ENCODE assay signal across 15 cellular contexts in the genomic region with DNA sequence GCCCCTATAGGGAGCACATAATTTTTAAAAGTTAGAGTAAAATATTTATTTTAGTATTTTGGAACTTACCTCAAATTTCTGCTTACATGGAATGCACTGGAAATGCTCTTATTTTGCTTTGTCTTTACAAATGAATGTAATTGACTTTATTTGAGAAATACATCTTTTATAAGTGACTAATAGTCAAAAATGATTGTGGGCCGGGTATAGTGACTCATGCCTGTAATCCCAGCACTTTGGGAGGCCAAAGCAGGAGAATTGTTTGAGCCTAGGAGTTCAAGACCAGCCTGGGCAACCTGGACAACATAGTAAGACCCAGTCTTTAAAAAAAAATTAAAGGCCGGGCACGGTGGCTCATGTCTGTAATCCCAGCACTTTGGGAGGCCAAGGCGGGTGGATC. TPM values are rescaled to one million over a fixed set of nuclear protein-coding genes. Genes with fewer than 3 reads are reported as not detected.
DNase-seq lines count a peak whose midpoint lies in the region; TF ChIP-seq lines count a peak whose summit lies in the region.
"Had no signal": no experiment of that assay in that cellular context is flagged by ENCODE, and none has a peak within 500 bp of the region (broad histone marks: within the 10 kb centered on the region; RNA-seq: fewer than 3 reads in every experiment).

No MANE protein-coding gene starts in this region.

- no peak overlapping the region for H3K27ac ChIP-seq in trophoblast cell (ENCODE audit: low read depth, low read length)
- H3K27ac ChIP-seq: SJCRH30 had no signal

- no peaks in the 10 kb centered on the region for H3K27me3 ChIP-seq in trophoblast cell (ENCODE audit: insufficient read depth, low read length)
- H3K27me3 ChIP-seq: SJCRH30 had no signal

- no peak overlapping the region for H4K91ac ChIP-seq in trophoblast cell (ENCODE audit: low read depth, low read length)

- H4K12ac ChIP-seq in trophoblast cell (ENCODE audit: low read depth, low read length) = no peak overlapping the region

- no peak overlapping the region for H2BK120ac ChIP-seq in trophoblast cell (ENCODE audit: insufficient read depth, low read length, poor library complexity)

- no peak overlapping the region for H3K14ac ChIP-seq in trophoblast cell (ENCODE audit: low read length)

- no peak overlapping the region for H2AFZ ChIP-seq in trophoblast cell (ENCODE audit: insufficient read depth, low read length, poor library complexity)

- H3K4me3 ChIP-seq in epithelial cell of esophagus (ENCODE audit: low read length) (no peak overlapping the region), trophoblast cell (ENCODE audit: low read depth, low read length) (no peak overlapping the region)
- H3K4me3 ChIP-seq: SJCRH30 had no signal

- H3K23ac ChIP-seq in trophoblast cell (ENCODE audit: low read length) = no peak overlapping the region

- no peak overlapping the region for H3K4me2 ChIP-seq in trophoblast cell (ENCODE audit: low read length)

- no peak overlapping the region for H2BK5ac ChIP-seq in trophoblast cell (ENCODE audit: low read depth, low read length, poor library complexity)

- H3K79me2 ChIP-seq in trophoblast cell (ENCODE audit: control insufficient read depth, insufficient read depth, low read length, poor library complexity) = peaks cover 3% of the 10 kb centered on the region

- H2AK5ac ChIP-seq in trophoblast cell (ENCODE audit: low read length) = no peak overlapping the region

- peak; percentile 46 for DNase-seq in ELR (ENCODE audit: low read depth)
- DNase-seq in LHCN-M2 (ENCODE audit: low read depth) = peak; percentile 29
- peak; percentile 30 for DNase-seq in epithelial cell of esophagus (ENCODE audit: low read depth)
- no peak for DNase-seq in trophoblast cell
- DNase-seq in HEK293T (ENCODE audit: extremely low spot score) = no peak
- DNase-seq in DMS53 (lab: John Stamatoyannopoulos, UW) = no peak
- DNase-seq in NCI-H2196 treated with DMSO at 0.1 percent for 48 hours (lab: John Stamatoyannopoulos, UW; ENCODE audit: unreplicated experiment) = no peak
- DNase-seq: COR-L47, GDM1, Kasumi-1, NCI-H1417 treated with DMSO at 0.1 percent for 48 hours, NCI-H1930, NCI-H2171 treated with DMSO at 0.1 percent for 48 hours, NCI-H774, SJCRH30 had no signal

- POLR2A ChIA-PET in HEK293T (lab: Yijun Ruan, JAX) = no interaction called here

- CTCF ChIA-PET in HEK293T (lab: Yijun Ruan, JAX) = no interaction called here

- no peak overlapping the region for H4K8ac ChIP-seq in trophoblast cell (ENCODE audit: low read depth, low read length)

- TF ChIP-seq CTCF in epithelial cell of esophagus (IDR thresholded peaks at IDR 0.05; ENCODE audit: insufficient read depth, low read depth, low read length, missing control alignments) = no peak

- peaks cover 14 to 16% of the 10 kb centered on the region in 2 experiments for H3K36me3 ChIP-seq in trophoblast cell (ENCODE audit: control insufficient read depth in 1 of 2, insufficient read depth in 2 of 2, low read length in 2 of 2)

- no peaks in the 10 kb centered on the region for H3K9me3 ChIP-seq in trophoblast cell (ENCODE audit: insufficient read depth, low read depth, low read length)
- H3K9me3 ChIP-seq: SJCRH30 had no signal

- H3K9ac ChIP-seq in trophoblast cell (ENCODE audit: low read length) = no peak overlapping the region

- no peak overlapping the region for H3K18ac ChIP-seq in trophoblast cell (ENCODE audit: low read length)

- no peaks in the 10 kb centered on the region for H3K4me1 ChIP-seq in trophoblast cell (ENCODE audit: control insufficient read depth in 1 of 2, insufficient read depth in 2 of 2, low read length in 2 of 2)
- H3K4me1 ChIP-seq: SJCRH30 had no signal

- H3K79me1 ChIP-seq in trophoblast cell (ENCODE audit: low read length) = no peaks in the 10 kb centered on the region

- WGBS in trophoblast cell (ENCODE audit: extremely low coverage, insufficient coverage, insufficient read length) = no CpG with 5 or more reads among the region's 4 CpGs

- H3K4ac ChIP-seq in trophoblast cell (ENCODE audit: low read depth, low read length) = peak overlapping the region; percentile 87

- no peak overlapping the region for H2BK12ac ChIP-seq in trophoblast cell (ENCODE audit: low read length)

TF ChIP-seq in HEK293T, 16 proteins besides CTCF, POLR2A, EP300 and RAD21:
- TF ChIP-seq L3MBTL2 (conservative IDR thresholded peaks at IDR 0.05) (no peak), SUZ12 (IDR thresholded peaks at IDR 0.05) (no peak), FOXK2 (IDR thresholded peaks at IDR 0.05) (no peak), HDGF (IDR thresholded peaks at IDR 0.05; ENCODE audit: borderline replicate concordance) (no peak), NFRKB (IDR thresholded peaks at IDR 0.05) (no peak), TARDBP (IDR thresholded peaks at IDR 0.05) (no peak), FOXM1 (IDR thresholded peaks at IDR 0.05; ENCODE audit: borderline replicate concordance) (no peak), FOXA1 (IDR thresholded peaks at IDR 0.05) (no peak), BHLHE40 (IDR thresholded peaks at IDR 0.05; ENCODE audit: borderline replicate concordance) (no peak), LEF1 (IDR thresholded peaks at IDR 0.05; ENCODE audit: borderline replicate concordance) (no peak), SP1 (IDR thresholded peaks at IDR 0.05) (no peak), ELF4 (IDR thresholded peaks at IDR 0.05) (no peak), ZNF384 (IDR thresholded peaks at IDR 0.05) (no peak), CTBP1 (IDR thresholded peaks at IDR 0.05; ENCODE audit: borderline replicate concordance) (no peak), ARNT (IDR thresholded peaks at IDR 0.05) (no peak)
- TF ChIP-seq, protein P1, sequence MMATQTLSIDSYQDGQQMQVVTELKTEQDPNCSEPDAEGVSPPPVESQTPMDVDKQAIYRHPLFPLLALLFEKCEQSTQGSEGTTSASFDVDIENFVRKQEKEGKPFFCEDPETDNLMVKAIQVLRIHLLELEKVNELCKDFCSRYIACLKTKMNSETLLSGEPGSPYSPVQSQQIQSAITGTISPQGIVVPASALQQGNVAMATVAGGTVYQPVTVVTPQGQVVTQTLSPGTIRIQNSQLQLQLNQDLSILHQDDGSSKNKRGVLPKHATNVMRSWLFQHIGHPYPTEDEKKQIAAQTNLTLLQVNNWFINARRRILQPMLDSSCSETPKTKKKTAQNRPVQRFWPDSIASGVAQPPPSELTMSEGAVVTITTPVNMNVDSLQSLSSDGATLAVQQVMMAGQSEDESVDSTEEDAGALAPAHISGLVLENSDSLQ (IDR thresholded peaks at IDR 0.05) = no peak

RNA-seq across cellular contexts. Expression of gene HMGCR, which starts 5.8 kb away (rescaled TPM):
- 51.3 and 77.3 TPM in 2 replicates for total RNA-seq in LHCN-M2 (2014; rRNA removed)
- polyA plus RNA-seq in LHCN-M2 (2012) = 26.9 TPM
- polyA plus RNA-seq in trophoblast cell (2013) = 133 and 134 TPM in 2 replicates

Comparison
In these comparisons a context has a peak if more than half of its experiments do, and no peak if none do; other contexts are left out.
1. DNase-seq: peak in ELR (single experiment), LHCN-M2 (single experiment) and epithelial cell of esophagus (single experiment); none in trophoblast cell (0 of 2), HEK293T (single experiment), DMS53 (single experiment) and NCI-H2196 treated with DMSO at 0.1 percent for 48 hours (single experiment).